Comparison of ENCODE assay signal across 18 cellular contexts in genomic region chr14:35301334-35302210, GRCh38. TPM values are rescaled to one million over a fixed set of nuclear protein-coding genes. Genes with fewer than 3 reads are reported as not detected.
DNase-seq lines count a peak whose midpoint lies in the region; ATAC-seq, FAIRE-seq and TF ChIP-seq lines count a peak whose summit lies in the region.
"Had no signal": no experiment of that assay in that cellular context is flagged by ENCODE, and none has a peak within 500 bp of the region (broad histone marks: within the 10 kb centered on the region; RNA-seq: fewer than 3 reads in every experiment).

No MANE protein-coding gene starts in this region.

- BruUV-seq in K562 (replicated peaks; lab: Mats Ljungman, UMichigan), result no TSS peak

- H3K27me3 ChIP-seq in Karpas-422 (ENCODE audit: low read length) (no peaks in the 10 kb centered on the region), K562 (ENCODE audit: control insufficient read depth in 2 of 2, insufficient read depth in 2 of 2, low read length in 2 of 2) (no peaks in the 10 kb centered on the region), spleen (replicated peaks in 1 of 7) (no peaks in the 10 kb centered on the region)
- H3K27me3 ChIP-seq: esophagus squamous epithelium, hepatocyte had no signal

- intact Hi-C loops in K562 (cut with micrococcal nuclease) (no loop called here), spleen (cut with DNase I; ENCODE audit: low total_unique reads) (no loop called here), posterior cingulate gyrus (cut with DNase I) (no loop called here)

- no peaks in the 10 kb centered on the region for H3K27me3 Mint-ChIP-seq in activated CD4-positive, alpha-beta T cell treated with anti-CD3 and anti-CD28 coated beads, Interleukin-2, amount 10 ng/mL, durations not matched to agents 7 days and 5 days
- H3K27me3 Mint-ChIP-seq in nephron progenitor cell (ENCODE audit: low read depth, poor library complexity), result peaks cover 3% of the 10 kb centered on the region

- H3K27ac ChIP-seq in Karpas-422 (ENCODE audit: low read length) (peak overlapping the region; percentile 35), K562 (ENCODE audit: extremely low read depth, low read depth, low read length) (no peak overlapping the region), spleen (peak overlapping the region in 5 of 8 donors; percentile 17 to 66 (median 52))
- H3K27ac ChIP-seq: hepatocyte, VCaP had no signal

- no peak for TF ChIP-seq POLR2A in K562 (conservative IDR thresholded peaks at IDR 0.05)
- no peak for TF ChIP-seq POLR2A in spleen (IDR thresholded peaks at IDR 0.05)

- H3K9me3 ChIP-seq in Karpas-422 (ENCODE audit: low read length), result no peaks in the 10 kb centered on the region
- H3K9me3 ChIP-seq in K562 (replicated peaks; ENCODE audit: control insufficient read depth, insufficient read depth, low read depth, low read length), result no peaks in the 10 kb centered on the region
- no peaks in the 10 kb centered on the region for H3K9me3 ChIP-seq in spleen
- H3K9me3 ChIP-seq: esophagus squamous epithelium had no signal

- DNase-seq in activated CD4-positive, alpha-beta T cell treated with anti-CD3 and anti-CD28 coated beads, Interleukin-2, amount 10 ng/mL, durations not matched to agents 7 days and 5 days, result no peak
- DNase-seq in activated CD4-positive, alpha-beta T cell treated with anti-CD3 and anti-CD28 coated beads for 4 hours, result no peak
- DNase-seq in Karpas-422 (no peak), K562 (ENCODE audit: extremely low read depth in 1 of 4, low spot score in 3 of 4) (no peak), spleen (no peak), posterior cingulate gyrus (no peak), nephron progenitor cell (no peak)
- no peak for DNase-seq in central memory CD4-positive, alpha-beta T cell
- DNase-seq: activated gamma-delta T cell; DMS79 treated with DMSO at 0.1 percent for 48 hours; esophagus squamous epithelium; GOT3; NCI-H1105; nucleus accumbens; SHP77; stimulated activated CD4-positive, alpha-beta T cell treated with anti-CD3 and anti-CD28 coated beads, Interleukin-15, amount 100 ng/mL, for 24 hours had no signal

- peak; percentile 47; the same call in 2 of the 3 replicates for ATAC-seq in K562

- H3K9me2 ChIP-seq in Karpas-422 (replicated peaks; ENCODE audit: insufficient read depth, low read length), result no peaks in the 10 kb centered on the region

- H3K36me3 ChIP-seq in Karpas-422 (ENCODE audit: insufficient read depth, low read length) (peaks cover 27% of the 10 kb centered on the region; the same call in 1 of the 2 replicates), K562 (ENCODE audit: control insufficient read depth, insufficient read depth, low read length) (peaks cover 31% of the 10 kb centered on the region; the same call in 1 of the 3 replicates), spleen (peaks cover 0 to 23% (median under 1%) of the 10 kb centered on the region in 6 donors)

- H3K9me1 ChIP-seq in K562 (ENCODE audit: control insufficient read depth, insufficient read depth, low read length), result no peaks in the 10 kb centered on the region

- H4K20me1 ChIP-seq in Karpas-422 (ENCODE audit: insufficient read depth, low read depth, low read length), result peaks cover 60% of the 10 kb centered on the region
- no peaks in the 10 kb centered on the region for H4K20me1 ChIP-seq in K562 (replicated peaks; ENCODE audit: control insufficient read depth, insufficient read depth, low read length)

- no peak for TF ChIP-seq RAD21 in K562 (CRISPR knock-in tag; conservative IDR thresholded peaks at IDR 0.05 in 1 of 2, IDR thresholded peaks at IDR 0.05 in 1 of 2)

- no peak overlapping the region for H3K4me3 ChIP-seq in Karpas-422 (ENCODE audit: low read length)
- no peak overlapping the region for H3K4me3 ChIP-seq in K562
- no peak overlapping the region for H3K4me3 ChIP-seq in spleen
- H3K4me3 ChIP-seq: esophagus squamous epithelium, hepatocyte had no signal

- H3K9me3 Mint-ChIP-seq in activated CD4-positive, alpha-beta T cell treated with anti-CD3 and anti-CD28 coated beads, Interleukin-2, amount 10 ng/mL, durations not matched to agents 7 days and 5 days, result peaks cover 5% of the 10 kb centered on the region
- H3K9me3 Mint-ChIP-seq in nephron progenitor cell, result peaks cover 11% of the 10 kb centered on the region

- H3K4me1 ChIP-seq in Karpas-422 (ENCODE audit: low read length), result peaks cover 40% of the 10 kb centered on the region
- H3K4me1 ChIP-seq in K562 (replicated peaks in 1 of 2; ENCODE audit: control insufficient read depth in 2 of 2, insufficient read depth in 2 of 2, low read length in 2 of 2), result peaks cover 0 to 3% of the 10 kb centered on the region in 2 experiments; a peak in 2 of 5 replicates
- H3K4me1 ChIP-seq in spleen, result peaks cover 33 to 100% (median 73%) of the 10 kb centered on the region in 6 donors

- peak overlapping the region; percentile 72 for H3K27ac Mint-ChIP-seq in activated CD4-positive, alpha-beta T cell treated with anti-CD3 and anti-CD28 coated beads, Interleukin-2, amount 10 ng/mL, durations not matched to agents 7 days and 5 days
- no peak overlapping the region for H3K27ac Mint-ChIP-seq in nephron progenitor cell

- H2AFZ ChIP-seq in Karpas-422 (ENCODE audit: low read length) (no peak overlapping the region), K562 (ENCODE audit: low read depth, low read length) (no peak overlapping the region)
- H2AFZ ChIP-seq: hepatocyte had no signal

- no peak for FAIRE-seq in K562 (lab: Jason Lieb, UNC)

- peaks cover 26% of the 10 kb centered on the region for H3K36me3 Mint-ChIP-seq in activated CD4-positive, alpha-beta T cell treated with anti-CD3 and anti-CD28 coated beads, Interleukin-2, amount 10 ng/mL, durations not matched to agents 7 days and 5 days (ENCODE audit: low read depth)
- H3K36me3 Mint-ChIP-seq in nephron progenitor cell (ENCODE audit: low read depth), result peaks cover 47% of the 10 kb centered on the region

- TF ChIP-seq CTCF in K562 (IDR thresholded peaks at IDR 0.05 in 2 of 3, conservative IDR thresholded peaks at IDR 0.05 in 1 of 3; ENCODE audit: insufficient read depth in 2 of 3, low read depth in 1 of 3, low read length in 3 of 3) (no peak), spleen (IDR thresholded peaks at IDR 0.05 in 8 of 11, conservative IDR thresholded peaks at IDR 0.05 in 3 of 11) (no peak), nephron progenitor cell (IDR thresholded peaks at IDR 0.05) (no peak)

- H3K9ac ChIP-seq in Karpas-422 (ENCODE audit: low read length) (no peak overlapping the region), K562 (ENCODE audit: insufficient read depth in 1 of 2, low read depth in 2 of 2, low read length in 2 of 2) (no peak overlapping the region)

- peaks cover 60% of the 10 kb centered on the region for H3K4me1 Mint-ChIP-seq in activated CD4-positive, alpha-beta T cell treated with anti-CD3 and anti-CD28 coated beads, Interleukin-2, amount 10 ng/mL, durations not matched to agents 7 days and 5 days
- H3K4me1 Mint-ChIP-seq in nephron progenitor cell, result no peaks in the 10 kb centered on the region

- no peak overlapping the region for H3K4me2 ChIP-seq in Karpas-422 (ENCODE audit: low read depth, low read length, poor library complexity, severe bottlenecking)
- H3K4me2 ChIP-seq in K562 (ENCODE audit: insufficient read depth, low read length), result no peak overlapping the region
- H3K4me2 ChIP-seq: hepatocyte had no signal

- no peak for TF ChIP-seq EP300 in K562 (IDR thresholded peaks at IDR 0.05; ENCODE audit: low read length)

- POLR2A ChIA-PET in activated CD4-positive, alpha-beta T cell treated with anti-CD3 and anti-CD28 coated beads, Interleukin-2, amount 10 ng/mL, durations not matched to agents 7 days and 5 days (lab: Charles Lee), result interaction anchor here (0.6 kb wide), 2 partner anchors 39 to 74 kb away, joined by 3 to 6 read pairs; no protein-coding TSS in a partner anchor
- POLR2A ChIA-PET in K562 (lab: Yijun Ruan, JAX), result interaction anchor here (0.6 to 1.8 kb wide), 6 partner anchors 9 to 100 kb away, joined by 3 to 11 read pairs (median 4); partner anchors contain the start of gene PSMA6

- CTCF ChIA-PET in activated CD4-positive, alpha-beta T cell treated with anti-CD3 and anti-CD28 coated beads, Interleukin-2, amount 10 ng/mL, durations not matched to agents 7 days and 5 days (lab: Charles Lee), result interaction anchor here (0.6 to 1.7 kb wide), 6 partner anchors 9 to 104 kb away, joined by 3 to 6 read pairs (median 3); partner anchors contain the start of gene PSMA6
- CTCF ChIA-PET in K562 (lab: Yijun Ruan, JAX; ENCODE audit: low intra/inter-chr PET ratio), result no interaction called here

- H3K4me3 Mint-ChIP-seq in activated CD4-positive, alpha-beta T cell treated with anti-CD3 and anti-CD28 coated beads, Interleukin-2, amount 10 ng/mL, durations not matched to agents 7 days and 5 days, result peak overlapping the region; percentile 13
- H3K4me3 Mint-ChIP-seq in nephron progenitor cell, result no peak overlapping the region

- peaks cover 99% of the 10 kb centered on the region for H3K79me2 ChIP-seq in Karpas-422 (ENCODE audit: low read length)
- peaks cover 100% of the 10 kb centered on the region for H3K79me2 ChIP-seq in K562 (ENCODE audit: control insufficient read depth, insufficient read depth, low read length)

- WGBS in K562 (ENCODE audit: insufficient coverage, low coverage, missing lambda C conversion rate), result 66% methylated on average over 4 of the region's 4 CpGs
- 35 to 71% (median 52%) methylated on average over 4 of the region's 4 CpGs for WGBS in spleen, 5 donors

- in situ Hi-C loops in K562 (cut with MboI), result no loop called here

RNA-seq across cellular contexts. Expression of gene PSMA6, which starts 9.4 kb away (rescaled TPM):
- 100 to 1,000 TPM; 231 to 248 TPM for total RNA-seq in activated CD4-positive, alpha-beta T cell treated with anti-CD3 and anti-CD28 coated beads, Interleukin-2, amount 10 ng/mL, durations not matched to agents 7 days and 5 days
- 327 and 344 TPM in 2 replicates for total RNA-seq in Karpas-422 (2014; rRNA removed; shearing (Covaris generic); ENCODE audit: low replicate concordance)
- total RNA-seq in K562 (2011; cell fraction: chromatin; rRNA removed; ENCODE audit: low replicate concordance), result 38.7 and 60.7 TPM in 2 replicates
- 47.8 and 50.5 TPM in 2 replicates for total RNA-seq in K562 (2011; cell fraction: nucleolus; rRNA removed)
- total RNA-seq in K562 (2011; cell fraction: nucleoplasm; rRNA removed), result 58.6 and 80.4 TPM in 2 replicates
- total RNA-seq in K562 (2014; rRNA removed), result 164 and 210 TPM in 2 replicates
- 234 and 271 TPM in 2 replicates for total RNA-seq in K562 (2014; rRNA removed; fragmentation: Illumina TruSeq; extraction: Trizol)
- total RNA-seq in K562 (2015; rRNA removed; fragmentation: Illumina TruSeq; extraction: Trizol), result 279 and 288 TPM in 2 replicates
- total RNA-seq in K562 (2021), result 258 and 274 TPM in 2 replicates
- 318 and 452 TPM in 2 replicates for polyA plus RNA-seq in K562 (2011; rRNA removed)
- polyA plus RNA-seq in K562 (2011; cell fraction: cytosol; rRNA removed), result 167 and 229 TPM in 2 replicates
- 54.4 and 95.7 TPM in 2 replicates for polyA plus RNA-seq in K562 (2011; cell fraction: nucleus; rRNA removed)
- 203 and 288 TPM in 2 replicates for polyA plus RNA-seq in K562 (2012)
- polyA plus RNA-seq in K562 (2014; fragmentation: Illumina TruSeq; extraction: Trizol), result 292 and 301 TPM in 2 replicates
- 100 to 1,000 TPM; 922 to 952 TPM for polyA plus RNA-seq in K562 (2014; fragmentation: Nextera tagmentation; extraction: Ambion mirVana)
- 274 and 283 TPM in 2 replicates for polyA plus RNA-seq in K562 (2014; rRNA removed)
- 166 and 169 TPM in 2 replicates for polyA minus RNA-seq in K562 (2011; rRNA and poly(A)+ RNA removed)
- polyA minus RNA-seq in K562 (2011; cell fraction: cytosol; rRNA and poly(A)+ RNA removed), result 78.1 and 98.1 TPM in 2 replicates
- 17.6 and 42.8 TPM in 2 replicates for polyA minus RNA-seq in K562 (2011; cell fraction: nucleus; rRNA and poly(A)+ RNA removed)
- 100 to 1,000 TPM; 120 to 185 (median 129) TPM for total RNA-seq in spleen
- polyA plus RNA-seq in spleen, result 100 to 1,000 TPM; 108 to 171 (median 164) TPM
